2 cellular contexts compared by ENCODE assay signal in genomic region chr2:110083162-110083561, GRCh38. TPM values are rescaled to one million over a fixed set of nuclear protein-coding genes. Genes with fewer than 3 reads are reported as not detected.
"Had no signal": no experiment of that assay in that cellular context is flagged by ENCODE, and none has a peak within 500 bp of the region (broad histone marks: within the 10 kb centered on the region; RNA-seq: fewer than 3 reads in every experiment).

No MANE protein-coding gene starts in this region.

RNA-seq across cellular contexts. Expression of gene MALL, which starts 32.5 kb away (rescaled TPM):
- polyA plus RNA-seq: IgD-negative memory B cell, K562 had no signal
